In genomic region chr20:48350291-48350988, GRCh38 we compare ENCODE assay signal across 1 cellular context.
TF ChIP-seq lines count a peak whose summit lies in the region.

No MANE protein-coding gene starts in this region.

TF ChIP-seq in SK-N-SH, 30 proteins besides CTCF, POLR2A, EP300 and RAD21 (continued from another document):
- TF ChIP-seq REST (IDR thresholded peaks at IDR 0.05; ENCODE audit: low read depth, low read length): no peak
- no peak for TF ChIP-seq MXI1 (IDR thresholded peaks at IDR 0.05; ENCODE audit: low read depth, low read length)
- no peak for TF ChIP-seq IRF3 (IDR thresholded peaks at IDR 0.05; ENCODE audit: low read depth, low read length)
- TF ChIP-seq GATA2 (CRISPR knock-in tag; IDR thresholded peaks at IDR 0.05): no peak
- no peak for TF ChIP-seq RCOR1 (IDR thresholded peaks at IDR 0.05; ENCODE audit: low read length)
- no peak for TF ChIP-seq TAF1 (IDR thresholded peaks at IDR 0.05; ENCODE audit: borderline replicate concordance, low read depth, low read length)
- TF ChIP-seq FOSL2 (IDR thresholded peaks at IDR 0.05; ENCODE audit: borderline replicate concordance, low read depth): no peak
- no peak for TF ChIP-seq NFIC (IDR thresholded peaks at IDR 0.05; ENCODE audit: borderline replicate concordance)
- no peak for TF ChIP-seq USF2 (IDR thresholded peaks at IDR 0.05; ENCODE audit: borderline replicate concordance, low read depth, low read length)
- no peak for TF ChIP-seq RFX5 (IDR thresholded peaks at IDR 0.05; ENCODE audit: low read length)
